In genomic region chr18:61414116-61414515, GRCh38 we compare ENCODE assay signal across 20 cellular contexts.
"Had no signal": no experiment of that assay in that cellular context is flagged by ENCODE, and none has a peak within 500 bp of the region (broad histone marks: within the 10 kb centered on the region; RNA-seq: fewer than 3 reads in every experiment).

No MANE protein-coding gene starts in this region.

- H2AFZ ChIP-seq: hepatocyte had no signal

- H3K4me3 Mint-ChIP-seq: naive thymus-derived CD8-positive, alpha-beta T cell; stimulated activated memory B cell treated with anti-CD40 and anti-IgM and Interleukin-4, amounts not matched to agents 10 μg/mL and 1 μg/mL and 100 μg/mL, for 72 hours; stimulated activated naive CD8-positive, alpha-beta T cell treated with anti-CD3 and anti-CD28 coated beads, Interleukin-15, Interleukin-2, amounts not matched to agents 100 ng/mL and 50 ng/mL, for 24 hours had no signal

- H3K9me3 ChIP-seq: esophagus squamous epithelium, mucosa of descending colon, ovary, right lobe of liver, spleen had no signal

- H3K36me3 ChIP-seq: esophagus squamous epithelium, ovary, right lobe of liver, spleen had no signal

- ATAC-seq: foreskin keratinocyte; left colon; mucosa of descending colon; naive thymus-derived CD8-positive, alpha-beta T cell; right lobe of liver; stimulated activated memory B cell treated with anti-CD40 and anti-IgM and Interleukin-4, amounts not matched to agents 10 μg/mL and 1 μg/mL and 100 μg/mL, for 72 hours had no signal

- H3K4me2 ChIP-seq: hepatocyte had no signal

- H3K4me3 ChIP-seq: coronary artery, esophagus squamous epithelium, hepatocyte, mucosa of descending colon, ovary, right lobe of liver, spleen had no signal

- H3K27ac ChIP-seq: coronary artery, epithelial cell of prostate, esophagus squamous epithelium, foreskin keratinocyte, hepatocyte, ovary, right lobe of liver, spleen had no signal

- H3K79me2 ChIP-seq: hepatocyte had no signal

- H3K36me3 Mint-ChIP-seq: naive thymus-derived CD8-positive, alpha-beta T cell; stimulated activated memory B cell treated with anti-CD40 and anti-IgM and Interleukin-4, amounts not matched to agents 10 μg/mL and 1 μg/mL and 100 μg/mL, for 72 hours had no signal

- H3K4me1 ChIP-seq: esophagus squamous epithelium, foreskin keratinocyte, right lobe of liver, spleen had no signal

- DNase-seq: effector memory CD4-positive, alpha-beta T cell; esophagus squamous epithelium; foreskin keratinocyte; kidney; left colon; mucosa of descending colon; naive thymus-derived CD8-positive, alpha-beta T cell; ovary; right lobe of liver; spleen; stimulated activated CD4-positive, alpha-beta T cell treated with anti-CD3 and anti-CD28 coated beads, Interleukin-15, amount 100 ng/mL, for 24 hours; stimulated activated CD4-positive, alpha-beta T cell treated with anti-CD3 and anti-CD28 coated beads, Interleukin-1b, Interleukin-23, amount 100 ng/mL, for 48 hours; stimulated activated CD4-positive, alpha-beta T cell treated with anti-CD3 and anti-CD28 coated beads, Interleukin-4, amount 100 ng/mL, for 24 hours; trophoblast cell had no signal

- H3K27ac Mint-ChIP-seq: naive thymus-derived CD8-positive, alpha-beta T cell; progenitor cell of endocrine pancreas; stimulated activated memory B cell treated with anti-CD40 and anti-IgM and Interleukin-4, amounts not matched to agents 10 μg/mL and 1 μg/mL and 100 μg/mL, for 72 hours; stimulated activated naive CD8-positive, alpha-beta T cell treated with anti-CD3 and anti-CD28 coated beads, Interleukin-15, Interleukin-2, amounts not matched to agents 100 ng/mL and 50 ng/mL, for 24 hours had no signal

- H3K9me3 Mint-ChIP-seq: stimulated activated memory B cell treated with anti-CD40 and anti-IgM and Interleukin-4, amounts not matched to agents 10 μg/mL and 1 μg/mL and 100 μg/mL, for 72 hours; stimulated activated naive CD8-positive, alpha-beta T cell treated with anti-CD3 and anti-CD28 coated beads, Interleukin-15, Interleukin-2, amounts not matched to agents 100 ng/mL and 50 ng/mL, for 24 hours had no signal

- H3K27me3 Mint-ChIP-seq: naive thymus-derived CD8-positive, alpha-beta T cell; progenitor cell of endocrine pancreas; stimulated activated memory B cell treated with anti-CD40 and anti-IgM and Interleukin-4, amounts not matched to agents 10 μg/mL and 1 μg/mL and 100 μg/mL, for 72 hours; stimulated activated naive CD8-positive, alpha-beta T cell treated with anti-CD3 and anti-CD28 coated beads, Interleukin-15, Interleukin-2, amounts not matched to agents 100 ng/mL and 50 ng/mL, for 24 hours had no signal

- H3K27me3 ChIP-seq: esophagus squamous epithelium, foreskin keratinocyte, hepatocyte, ovary, right lobe of liver, spleen had no signal

- H3K4me1 Mint-ChIP-seq: naive thymus-derived CD8-positive, alpha-beta T cell; stimulated activated memory B cell treated with anti-CD40 and anti-IgM and Interleukin-4, amounts not matched to agents 10 μg/mL and 1 μg/mL and 100 μg/mL, for 72 hours had no signal
